ENCODE assay signal across 8 cellular contexts in genomic region chr3:71397046-71397445, GRCh38.
A peak's percentile ranks its signal among the peaks of the same experiment; 100 is the strongest.
DNase-seq lines count a peak whose midpoint lies in the region; ATAC-seq and TF ChIP-seq lines count a peak whose summit lies in the region.

No MANE protein-coding gene starts in this region.

- in situ Hi-C loops in SK-MEL-5 (cut with HindIII; ENCODE audit: low pct_unique_long_range_greater_than_20kb, low sequenced_read_pairs), result no loop called here

- H3K27me3 ChIP-seq in AG04450 (ENCODE audit: control insufficient read depth, insufficient read depth, low read length), result no peaks in the 10 kb centered on the region

- H3K27ac ChIP-seq in AG04450 (ENCODE audit: low read depth, low read length), result no peak overlapping the region

- H3K9me3 ChIP-seq in AG04450 (ENCODE audit: control insufficient read depth, insufficient read depth, low read length), result no peaks in the 10 kb centered on the region

- TF ChIP-seq CTCF in AG04450 (IDR thresholded peaks at IDR 0.05; ENCODE audit: low read depth, low read length) (peak; percentile 62), GM12864 (IDR thresholded peaks at IDR 0.05; ENCODE audit: low read depth, low read length, missing control alignments) (peak; percentile 59), fibroblast of villous mesenchyme (IDR thresholded peaks at IDR 0.05; ENCODE audit: insufficient read depth, low read depth, low read length) (peak; percentile 60)

- no peak overlapping the region for H3K4me3 ChIP-seq in AG04450 (ENCODE audit: low read depth, low read length)
- H3K4me3 ChIP-seq in GM12864 (ENCODE audit: low read depth, low read length), result no peak overlapping the region
- no peak overlapping the region for H3K4me3 ChIP-seq in fibroblast of villous mesenchyme (ENCODE audit: low read depth, low read length)

- CTCF ChIA-PET in AG04450 (lab: Charles Lee), result interaction anchor here (0.6 to 2.3 kb wide), 15 partner anchors 8 to 847 kb away, joined by 3 to 14 read pairs (median 4); no protein-coding TSS in a partner anchor

- intact Hi-C loops in sciatic nerve (cut with DNase I), result no loop called here

- DNase-seq in AG04450 (ENCODE audit: low read depth, low spot score) (no peak), GM12864 (ENCODE audit: low read depth) (no peak), SK-MEL-5 (ENCODE audit: low read depth, low spot score) (peak; percentile 65), fibroblast of villous mesenchyme (ENCODE audit: low read depth) (peak; percentile 38), sciatic nerve (ENCODE audit: low spot score) (no peak), NCI-H2227 (lab: John Stamatoyannopoulos, UW; ENCODE audit: unreplicated experiment) (no peak)

- ATAC-seq in sciatic nerve (peak; percentile 46), HG02588 (IDR thresholded peaks at IDR 0.05; ENCODE audit: unreplicated experiment) (no peak), HG02970 (IDR thresholded peaks at IDR 0.05; ENCODE audit: low FRiP score, unreplicated experiment) (no peak)

- POLR2A ChIA-PET in AG04450 (lab: Yijun Ruan, JAX), result interaction anchor here (0.5 kb wide), 1 partner anchor 434 kb away, joined by 3 read pairs; no protein-coding TSS in a partner anchor

Comparison
In these comparisons a context has a peak if more than half of its experiments do, and no peak if none do; other contexts are left out.
1. DNase-seq: peak in SK-MEL-5 (single experiment) and fibroblast of villous mesenchyme (single experiment); none in AG04450 (single experiment), GM12864 (single experiment), sciatic nerve (single experiment) and NCI-H2227 (single experiment).
2. Peak in every context shown above with its lines, with median percentiles within 50 percentile points of each other: CTCF ChIP-seq.